8 cellular contexts compared by ENCODE assay signal in the genomic region with DNA sequence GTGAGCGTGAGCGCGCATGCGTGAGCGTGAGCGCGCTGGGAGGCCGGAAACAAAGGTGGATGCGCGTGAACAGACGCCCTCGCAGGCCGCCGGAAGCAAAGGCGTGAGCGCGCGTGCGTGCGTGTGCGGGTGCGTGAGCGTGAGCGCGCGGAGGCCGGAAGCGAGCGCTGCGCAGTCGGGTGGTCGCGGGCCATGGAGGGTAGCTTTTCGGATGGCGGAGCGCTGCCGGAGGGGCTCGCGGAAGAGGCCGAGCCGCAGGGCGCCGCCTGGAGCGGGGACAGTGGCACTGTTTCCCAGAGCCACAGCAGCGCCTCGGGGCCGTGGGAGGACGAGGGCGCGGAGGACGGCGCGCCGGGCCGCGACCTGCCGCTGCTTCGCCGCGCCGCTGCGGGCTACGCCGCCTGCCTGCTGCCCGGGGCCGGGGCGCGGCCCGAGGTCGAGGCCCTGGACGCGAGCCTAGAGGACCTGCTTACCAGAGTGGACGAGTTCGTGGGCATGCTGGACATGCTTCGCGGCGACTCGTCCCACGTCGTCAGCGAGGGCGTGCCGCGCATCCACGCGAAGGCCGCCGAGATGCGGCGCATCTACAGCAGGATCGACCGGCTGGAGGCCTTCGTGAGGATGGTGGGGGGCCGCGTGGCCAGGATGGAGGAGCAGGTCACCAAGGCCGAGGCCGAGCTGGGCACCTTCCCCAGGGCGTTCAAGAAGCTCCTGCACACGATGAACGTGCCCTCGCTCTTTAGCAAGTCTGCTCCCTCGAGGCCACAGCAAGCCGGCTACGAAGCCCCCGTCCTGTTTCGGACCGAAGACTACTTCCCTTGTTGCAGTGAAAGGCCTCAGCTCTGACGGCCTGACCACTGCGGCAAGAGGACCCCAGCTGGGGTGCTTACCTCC. TPM values are rescaled to one million over a fixed set of nuclear protein-coding genes. Genes with fewer than 3 reads are reported as not detected.
A peak's percentile ranks its signal among the peaks of the same experiment; 100 is the strongest.
DNase-seq lines count a peak whose midpoint lies in the region; ATAC-seq and TF ChIP-seq lines count a peak whose summit lies in the region.

A gene with protein sequence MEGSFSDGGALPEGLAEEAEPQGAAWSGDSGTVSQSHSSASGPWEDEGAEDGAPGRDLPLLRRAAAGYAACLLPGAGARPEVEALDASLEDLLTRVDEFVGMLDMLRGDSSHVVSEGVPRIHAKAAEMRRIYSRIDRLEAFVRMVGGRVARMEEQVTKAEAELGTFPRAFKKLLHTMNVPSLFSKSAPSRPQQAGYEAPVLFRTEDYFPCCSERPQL (plus strand): TSS at position 157 of the 894 bp plus-strand sequence. CDS start 36 bp downstream, at position 193.

- peak; percentile 90 to 91 for TF ChIP-seq POLR2A in gastroesophageal sphincter (IDR thresholded peaks at IDR 0.05)

- H3K4me1 ChIP-seq in gastroesophageal sphincter: peaks cover 0 to 46% (median 18%) of the 10 kb centered on the region in 3 donors

- H3K36me3 ChIP-seq in H7 (replicated peaks; ENCODE audit: control insufficient read depth, insufficient read depth, low read length) (no peaks in the 10 kb centered on the region), gastroesophageal sphincter (no peaks in the 10 kb centered on the region)

- DNase-seq in G401 (ENCODE audit: low spot score): peak; percentile 87
- DNase-seq in H7: peak; percentile 97
- peak; percentile 82 for DNase-seq in M059J (ENCODE audit: low read depth)
- DNase-seq in SK-MEL-5 (ENCODE audit: low read depth, low spot score): peak; percentile 86
- DNase-seq in activated naive CD4-positive, alpha-beta T cell treated with Interleukin-2 at 50 U/mL for 16 hours: peak; percentile 87
- DNase-seq in non-pigmented ciliary epithelial cell (ENCODE audit: low read depth): peak; percentile 57
- peak in 46 of 49 donors; percentile 46 to 91 (median 76) for DNase-seq in substantia nigra (lab: John Stamatoyannopoulos, UW)

- TF ChIP-seq CTCF in gastroesophageal sphincter (IDR thresholded peaks at IDR 0.05): peak in 3 of 4 experiments; percentile 21 to 40 (median 35)

- H3K9me3 ChIP-seq in gastroesophageal sphincter: no peaks in the 10 kb centered on the region

- H3K27ac ChIP-seq in gastroesophageal sphincter (peak within 1 kb of the TSS; percentile 57 to 99 (median 94)), substantia nigra (ENCODE audit: low read depth, low read length, poor library complexity, severe bottlenecking) (peak within 1 kb of the TSS; percentile 81)

- in situ Hi-C loops in G401 (cut with HindIII; ENCODE audit: low sequenced_read_pairs) (no loop called here), SK-MEL-5 (cut with HindIII; ENCODE audit: low pct_unique_long_range_greater_than_20kb, low sequenced_read_pairs) (no loop called here)

- TF ChIP-seq EP300 in gastroesophageal sphincter (IDR thresholded peaks at IDR 0.05): no peak

- H3K27me3 ChIP-seq in H7 (ENCODE audit: control insufficient read depth, insufficient read depth, low read length) (no peaks in the 10 kb centered on the region), gastroesophageal sphincter (no peaks in the 10 kb centered on the region)

- peak within 1 kb of the TSS; percentile 88 for H3K4me3 ChIP-seq in H7 (ENCODE audit: insufficient read depth, low read depth, low read length)
- peak within 1 kb of the TSS; percentile 58 to 90 for H3K4me3 ChIP-seq in gastroesophageal sphincter

- 0% methylated on average over 18 to 19 of the region's 109 CpGs for WGBS in gastroesophageal sphincter (ENCODE audit: low coverage in 1 of 2), 2 donors

- ATAC-seq in gastroesophageal sphincter: peak; percentile 92

RNA-seq across cellular contexts. Expression of the gene that starts here (rescaled TPM):
- 31.7 and 38.6 TPM in 2 replicates for total RNA-seq in G401 (2014; rRNA removed; shearing (Covaris generic))
- 35.5 and 39.7 TPM in 2 replicates for total RNA-seq in H7 (2014; rRNA removed; shearing (Covaris generic))
- 15.4 and 18.9 TPM in 2 replicates for total RNA-seq in M059J (2014; rRNA removed; shearing (Covaris generic))
- total RNA-seq in SK-MEL-5 (2014; rRNA removed; shearing (Covaris generic)): 12.4 and 12.9 TPM in 2 replicates
- 16.0 and 21.7 TPM in 2 replicates for polyA plus RNA-seq in SK-MEL-5 (2015; cell fraction: cytosol; rRNA removed)
- 11.0 and 15.7 TPM in 2 replicates for polyA plus RNA-seq in SK-MEL-5 (2015; cell fraction: nucleus; rRNA removed)
- 10 to 100 TPM; 10.1 to 20.7 (median 18.7) TPM for total RNA-seq in gastroesophageal sphincter

Comparison
In these comparisons a context has a peak if more than half of its experiments do, and no peak if none do; other contexts are left out.
1. Peak in every context shown above with its lines: DNase-seq, ATAC-seq, H3K4me3 ChIP-seq and H3K27ac ChIP-seq.